Comparison of ENCODE assay signal across 1 cellular context in genomic region chr18:13239557-13239956, GRCh38.
TF ChIP-seq lines count a peak whose summit lies in the region.

No MANE protein-coding gene starts in this region.

TF ChIP-seq in IMR-90, 13 proteins besides CTCF, POLR2A, EP300 and RAD21:
- TF ChIP-seq CHD1 (IDR thresholded peaks at IDR 0.05; ENCODE audit: low read depth, low read length) (no peak), MXI1 (IDR thresholded peaks at IDR 0.05; ENCODE audit: borderline replicate concordance, low read depth, low read length) (no peak), RCOR1 (IDR thresholded peaks at IDR 0.05; ENCODE audit: insufficient replicate concordance, low read length) (no peak), BHLHE40 (IDR thresholded peaks at IDR 0.05; ENCODE audit: low read depth, low read length) (no peak), MAZ (IDR thresholded peaks at IDR 0.05; ENCODE audit: borderline replicate concordance, low read depth, low read length) (no peak), RFX5 (IDR thresholded peaks at IDR 0.05; ENCODE audit: low read depth, low read length) (no peak), MAFK (IDR thresholded peaks at IDR 0.05; ENCODE audit: low read depth, low read length) (no peak), CEBPB (IDR thresholded peaks at IDR 0.05; ENCODE audit: low read depth, low read length) (no peak), FOS (IDR thresholded peaks at IDR 0.05; ENCODE audit: low read depth, low read length) (no peak), SMC3 (IDR thresholded peaks at IDR 0.05; ENCODE audit: low read depth, low read length) (no peak), USF2 (IDR thresholded peaks at IDR 0.05; ENCODE audit: low read depth, low read length) (no peak), NFE2L2 (IDR thresholded peaks at IDR 0.05; ENCODE audit: low read depth, low read length) (no peak)
- TF ChIP-seq, protein P1, sequence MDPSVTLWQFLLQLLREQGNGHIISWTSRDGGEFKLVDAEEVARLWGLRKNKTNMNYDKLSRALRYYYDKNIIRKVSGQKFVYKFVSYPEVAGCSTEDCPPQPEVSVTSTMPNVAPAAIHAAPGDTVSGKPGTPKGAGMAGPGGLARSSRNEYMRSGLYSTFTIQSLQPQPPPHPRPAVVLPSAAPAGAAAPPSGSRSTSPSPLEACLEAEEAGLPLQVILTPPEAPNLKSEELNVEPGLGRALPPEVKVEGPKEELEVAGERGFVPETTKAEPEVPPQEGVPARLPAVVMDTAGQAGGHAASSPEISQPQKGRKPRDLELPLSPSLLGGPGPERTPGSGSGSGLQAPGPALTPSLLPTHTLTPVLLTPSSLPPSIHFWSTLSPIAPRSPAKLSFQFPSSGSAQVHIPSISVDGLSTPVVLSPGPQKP (IDR thresholded peaks at IDR 0.05; ENCODE audit: borderline replicate concordance, low read depth, low read length): no peak
